Comparison of ENCODE assay signal across 16 cellular contexts in the genomic region with DNA sequence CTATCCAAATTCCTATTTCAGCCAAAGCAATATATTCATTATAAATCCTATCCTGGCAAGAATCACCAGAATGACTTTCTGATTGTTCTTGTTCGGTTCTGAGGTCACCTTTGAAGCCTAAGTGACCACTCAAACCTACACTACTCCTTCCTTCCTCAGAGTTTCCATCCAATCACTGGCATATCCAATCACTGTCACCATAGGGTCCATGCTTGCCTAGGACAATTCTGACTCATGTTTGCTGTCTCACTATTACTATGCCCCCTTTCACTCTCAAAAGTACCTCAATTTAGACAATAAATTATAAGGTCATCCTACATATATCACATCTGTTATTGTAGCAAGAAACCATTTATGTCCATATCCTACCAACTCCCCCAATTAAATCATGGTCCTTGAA.
"Had no signal": no experiment of that assay in that cellular context is flagged by ENCODE, and none has a peak within 500 bp of the region (broad histone marks: within the 10 kb centered on the region; RNA-seq: fewer than 3 reads in every experiment).

No MANE protein-coding gene starts in this region.

- H3K36me3 Mint-ChIP-seq: activated naive CD4-positive, alpha-beta T cell treated with anti-CD3 and anti-CD28 coated beads, Interleukin-2, amount 10 ng/mL, durations not matched to agents 7 days and 5 days; brain; WTC11 had no signal

- H3K27me3 Mint-ChIP-seq: activated naive CD4-positive, alpha-beta T cell treated with anti-CD3 and anti-CD28 coated beads, Interleukin-2, amount 10 ng/mL, durations not matched to agents 7 days and 5 days had no signal

- H3K4me3 Mint-ChIP-seq: activated naive CD4-positive, alpha-beta T cell treated with anti-CD3 and anti-CD28 coated beads, Interleukin-2, amount 10 ng/mL, durations not matched to agents 7 days and 5 days; brain; WTC11 had no signal

- DNase-seq: activated CD4-positive, alpha-beta T cell treated with anti-CD3 and anti-CD28 coated beads, Interleukin-2, amount 50 U/mL, for 1 hour; activated naive CD4-positive, alpha-beta T cell treated with anti-CD3 and anti-CD28 coated beads, Interleukin-2, amount 10 ng/mL, durations not matched to agents 7 days and 5 days; amygdala; central memory CD4-positive, alpha-beta T cell; effector CD4-positive, alpha-beta T cell; midbrain; sigmoid colon; spleen had no signal

- H3K27ac Mint-ChIP-seq: activated naive CD4-positive, alpha-beta T cell treated with anti-CD3 and anti-CD28 coated beads, Interleukin-2, amount 10 ng/mL, durations not matched to agents 7 days and 5 days; brain; WTC11 had no signal

- H3K9me3 ChIP-seq: esophagus muscularis mucosa, sigmoid colon, spleen, tibial nerve, vagina had no signal

- FAIRE-seq: keratinocyte, TTC549 had no signal

- H3K4me1 Mint-ChIP-seq: activated naive CD4-positive, alpha-beta T cell treated with anti-CD3 and anti-CD28 coated beads, Interleukin-2, amount 10 ng/mL, durations not matched to agents 7 days and 5 days had no signal

- ATAC-seq: left lobe of liver, WTC11 had no signal

- H3K9me3 Mint-ChIP-seq: activated naive CD4-positive, alpha-beta T cell treated with anti-CD3 and anti-CD28 coated beads, Interleukin-2, amount 10 ng/mL, durations not matched to agents 7 days and 5 days; brain; WTC11 had no signal
